In genomic region chr18:47829831-47830230, GRCh38 we compare ENCODE assay signal across 29 cellular contexts.
"Had no signal": no experiment of that assay in that cellular context is flagged by ENCODE, and none has a peak within 500 bp of the region (broad histone marks: within the 10 kb centered on the region; RNA-seq: fewer than 3 reads in every experiment).

No MANE protein-coding gene starts in this region.

- H2AFZ ChIP-seq: neural progenitor cell, parathyroid adenoma had no signal

- H3K27ac Mint-ChIP-seq: natural killer cell; nephron; neural progenitor cell; stimulated activated effector memory CD8-positive, alpha-beta T cell treated with anti-CD3 and anti-CD28 coated beads, Interleukin-12 subunit alpha, Interleukin-12 subunit beta, amount 100 ng/mL, for 72 hours; stimulated activated naive B cell treated with anti-CD40 and anti-IgM and Interleukin-4, amounts not matched to agents 10 μg/mL and 1 μg/mL and 100 μg/mL, for 72 hours; stimulated activated naive CD8-positive, alpha-beta T cell treated with anti-CD3 and anti-CD28 coated beads, Interleukin-15, Interleukin-2, amounts not matched to agents 100 ng/mL and 50 ng/mL, for 24 hours had no signal

- H3K79me2 ChIP-seq: parathyroid adenoma had no signal

- H3K4me3 ChIP-seq: neural progenitor cell, ovary, psoas muscle, right lobe of liver, sigmoid colon, stomach, thoracic aorta, tibial artery, upper lobe of left lung, vagina had no signal

- H3K9me3 ChIP-seq: ovary, psoas muscle, right lobe of liver, sigmoid colon, stomach, thoracic aorta, tibial artery, upper lobe of left lung, vagina had no signal

- H3K9me3 Mint-ChIP-seq: natural killer cell; stimulated activated effector memory CD8-positive, alpha-beta T cell treated with anti-CD3 and anti-CD28 coated beads, Interleukin-12 subunit alpha, Interleukin-12 subunit beta, amount 100 ng/mL, for 72 hours had no signal

- H3K4me3 Mint-ChIP-seq: naive thymus-derived CD4-positive, alpha-beta T cell; natural killer cell; nephron; neural progenitor cell; stimulated activated effector memory CD8-positive, alpha-beta T cell treated with anti-CD3 and anti-CD28 coated beads, Interleukin-12 subunit alpha, Interleukin-12 subunit beta, amount 100 ng/mL, for 72 hours; stimulated activated naive B cell treated with anti-CD40 and anti-IgM and Interleukin-4, amounts not matched to agents 10 μg/mL and 1 μg/mL and 100 μg/mL, for 72 hours; stimulated activated naive CD8-positive, alpha-beta T cell treated with anti-CD3 and anti-CD28 coated beads, Interleukin-15, Interleukin-2, amounts not matched to agents 100 ng/mL and 50 ng/mL, for 24 hours had no signal

- H3K27me3 ChIP-seq: neural progenitor cell, ovary, right lobe of liver, sigmoid colon, stomach, tibial artery, upper lobe of left lung, vagina had no signal

- H3K27me3 Mint-ChIP-seq: naive thymus-derived CD4-positive, alpha-beta T cell; progenitor cell of endocrine pancreas; stimulated activated naive B cell treated with anti-CD40 and anti-IgM and Interleukin-4, amounts not matched to agents 10 μg/mL and 1 μg/mL and 100 μg/mL, for 72 hours; stimulated activated naive CD8-positive, alpha-beta T cell treated with anti-CD3 and anti-CD28 coated beads, Interleukin-15, Interleukin-2, amounts not matched to agents 100 ng/mL and 50 ng/mL, for 24 hours had no signal

- H3K9ac ChIP-seq: neural progenitor cell, parathyroid adenoma had no signal

- H3K4me2 ChIP-seq: neural progenitor cell had no signal

- H3K4me1 ChIP-seq: neural progenitor cell, parathyroid adenoma, psoas muscle, right lobe of liver, sigmoid colon, stomach, tibial artery, vagina had no signal

- H3K36me3 ChIP-seq: ovary, thoracic aorta had no signal

- FAIRE-seq: small intestine, urothelium cell line had no signal

- ATAC-seq: naive thymus-derived CD4-positive, alpha-beta T cell; natural killer cell; psoas muscle; right cardiac atrium; right lobe of liver; stimulated activated effector memory CD8-positive, alpha-beta T cell treated with anti-CD3 and anti-CD28 coated beads, Interleukin-12 subunit alpha, Interleukin-12 subunit beta, amount 100 ng/mL, for 72 hours; stimulated activated naive B cell treated with anti-CD40 and anti-IgM and Interleukin-4, amounts not matched to agents 10 μg/mL and 1 μg/mL and 100 μg/mL, for 72 hours had no signal

- DNase-seq: naive thymus-derived CD4-positive, alpha-beta T cell; natural killer cell; occipital lobe; ovary; posterior cingulate gyrus; psoas muscle; right cardiac atrium; right lobe of liver; sigmoid colon; small intestine; stimulated activated CD4-positive, alpha-beta T cell treated with anti-CD3 and anti-CD28 coated beads, Interleukin-15, amount 100 ng/mL, for 24 hours; stimulated activated CD4-positive, alpha-beta T cell treated with anti-CD3 and anti-CD28 coated beads, Interleukin-2, amount 100 ng/mL, for 24 hours; stimulated activated CD4-positive, alpha-beta T cell treated with anti-CD3 and anti-CD28 coated beads, Interleukin-2, amount 100 ng/mL, for 48 hours; stimulated activated CD4-positive, alpha-beta T cell treated with anti-CD3 and anti-CD28 coated beads, Interleukin-4, amount 100 ng/mL, for 24 hours; stimulated activated naive B cell treated with anti-CD40 and anti-IgM and Interleukin-4, amounts not matched to agents 10 μg/mL and 1 μg/mL and 100 μg/mL, for 72 hours; stimulated activated naive CD4-positive, alpha-beta T cell treated with Interleukin-2 at 50 U/mL for 16 hours; stomach; tibial artery; trophoblast cell; upper lobe of left lung had no signal

- H3K27ac ChIP-seq: neural progenitor cell, ovary, parathyroid adenoma, psoas muscle, right lobe of liver, sigmoid colon, stomach, thoracic aorta, tibial artery, upper lobe of left lung, vagina had no signal

- H3K4me1 Mint-ChIP-seq: nephron, neural progenitor cell had no signal

- H3K36me3 Mint-ChIP-seq: natural killer cell had no signal
